8 cellular contexts compared by ENCODE assay signal in genomic region chr2:96148410-96149217, GRCh38. TPM values are rescaled to one million over a fixed set of nuclear protein-coding genes. Genes with fewer than 3 reads are reported as not detected.
DNase-seq lines count a peak whose midpoint lies in the region; ATAC-seq and TF ChIP-seq lines count a peak whose summit lies in the region.

No MANE protein-coding gene starts in this region.

- H3K36me3 Mint-ChIP-seq in central memory CD8-positive, alpha-beta T cell (ENCODE audit: insufficient read depth): peaks cover 38% of the 10 kb centered on the region

- H3K4me1 ChIP-seq in lower lobe of right lung: peaks cover 37% of the 10 kb centered on the region

- no peaks in the 10 kb centered on the region for H3K9me3 Mint-ChIP-seq in central memory CD8-positive, alpha-beta T cell

- DNase-seq in GM13977 (ENCODE audit: low spot score) (peak; percentile 81), NCI-H2171 (lab: John Stamatoyannopoulos, UW) (peak; percentile 48), lower lobe of right lung (peak; percentile 81)
- DNase-seq in activated CD4-positive, alpha-beta T cell treated with anti-CD3 and anti-CD28 coated beads for 1 hour: peak; percentile 95
- DNase-seq in central memory CD8-positive, alpha-beta T cell (ENCODE audit: low spot score in 2 of 2): peak; percentile 87 to 98
- DNase-seq in stimulated activated CD8-positive, alpha-beta memory T cell treated with anti-CD3 and anti-CD28 coated beads, Interleukin-2, amount 100 ng/mL, for 1 hour (ENCODE audit: low read depth in 2 of 2): peak; percentile 89 to 91

- H3K4me3 Mint-ChIP-seq in central memory CD8-positive, alpha-beta T cell: peak overlapping the region; percentile 96

- H3K9me3 ChIP-seq in lower lobe of right lung: no peaks in the 10 kb centered on the region

- H3K36me3 ChIP-seq in lower lobe of right lung: no peaks in the 10 kb centered on the region

- ATAC-seq in HG02852 (IDR thresholded peaks at IDR 0.05; ENCODE audit: unreplicated experiment) (peak; percentile 32), lower lobe of right lung (peak; percentile 59 to 63), HG02970 (IDR thresholded peaks at IDR 0.05; ENCODE audit: low FRiP score, unreplicated experiment) (no peak)
- peak; percentile 74 for ATAC-seq in central memory CD8-positive, alpha-beta T cell (replicated peaks; ENCODE audit: extremely low read depth, poor library complexity, severe bottlenecking)

- H3K4me1 Mint-ChIP-seq in central memory CD8-positive, alpha-beta T cell: peaks cover 68% of the 10 kb centered on the region

- peak overlapping the region; percentile 11 for H3K27ac ChIP-seq in lower lobe of right lung

- peak overlapping the region; percentile 3 for H3K4me3 ChIP-seq in lower lobe of right lung

- peak overlapping the region; percentile 97 for H3K27ac Mint-ChIP-seq in central memory CD8-positive, alpha-beta T cell (ENCODE audit: low read depth)

- intact Hi-C loops in lower lobe of right lung (cut with DNase I): no loop called here

- peaks cover under 1% of the 10 kb centered on the region for H3K27me3 ChIP-seq in lower lobe of right lung (ENCODE audit: low read depth)

- in situ Hi-C loops in GM13977 (cut with MboI; ENCODE audit: low pct_unique_long_range_greater_than_20kb, low sequenced_read_pairs, unreplicated experiment): no loop called here

- no peak for TF ChIP-seq CTCF in GM13977 (IDR thresholded peaks at IDR 0.05; ENCODE audit: extremely low read depth, insufficient read depth, missing control alignments)
- TF ChIP-seq CTCF in lower lobe of right lung (IDR thresholded peaks at IDR 0.05): no peak

- no peaks in the 10 kb centered on the region for H3K27me3 Mint-ChIP-seq in central memory CD8-positive, alpha-beta T cell

RNA-seq across cellular contexts. Expression of gene DUSP2, which starts 3.4 kb away (rescaled TPM):
- 5.5 TPM for total RNA-seq in lower lobe of right lung

RNA-seq across cellular contexts. Expression of gene ASTL, which starts 10.3 kb away (rescaled TPM):
- not detected for total RNA-seq in lower lobe of right lung

RNA-seq across cellular contexts. Expression of gene ADRA2B, which starts 32.2 kb away (rescaled TPM):
- 0.32 TPM for total RNA-seq in lower lobe of right lung
